Comparison of ENCODE assay signal across 8 cellular contexts in genomic region chr5:139574641-139575312, GRCh38. TPM values are rescaled to one million over a fixed set of nuclear protein-coding genes. Genes with fewer than 3 reads are reported as not detected.
DNase-seq lines count a peak whose midpoint lies in the region; ATAC-seq, FAIRE-seq and TF ChIP-seq lines count a peak whose summit lies in the region.

No MANE protein-coding gene starts in this region.

- peaks cover 24% of the 10 kb centered on the region for H4K20me1 ChIP-seq in endothelial cell of umbilical vein (replicated peaks; ENCODE audit: control insufficient read depth, extremely low read depth, insufficient read depth, low read length)

- no peak for DNase-seq in BJ (ENCODE audit: low read depth)
- DNase-seq in RPMI7951 (ENCODE audit: low read depth), result peak; percentile 14
- peak; percentile 58 for DNase-seq in endothelial cell of umbilical vein (ENCODE audit: low read depth, low spot score)
- no peak for DNase-seq in activated naive CD4-positive, alpha-beta T cell treated with Interleukin-2 at 50 U/mL for 16 hours

- POLR2A ChIA-PET in BJ (lab: Charles Lee), result no interaction called here
- POLR2A ChIA-PET in endothelial cell of umbilical vein (lab: Charles Lee), result interaction anchor here (0.7 kb wide), 1 partner anchor 14 kb away, joined by 3 read pairs; the partner anchor contains the start of gene UBE2D2

- H3K27me3 Mint-ChIP-seq in nephron (ENCODE audit: low read depth), result no peaks in the 10 kb centered on the region

- no peak overlapping the region for H3K9ac ChIP-seq in endothelial cell of umbilical vein (replicated peaks; ENCODE audit: extremely low read depth, insufficient read depth, low read length)

- ATAC-seq in GM18861 (IDR thresholded peaks at IDR 0.05; ENCODE audit: unreplicated experiment), result peak; percentile 42
- ATAC-seq in HG03159 (IDR thresholded peaks at IDR 0.05; ENCODE audit: unreplicated experiment), result no peak
- ATAC-seq in GM18858 (IDR thresholded peaks at IDR 0.05; ENCODE audit: unreplicated experiment), result no peak

- H2AFZ ChIP-seq in endothelial cell of umbilical vein (ENCODE audit: low read depth, low read length), result no peak overlapping the region

- H3K9me3 ChIP-seq in endothelial cell of umbilical vein (replicated peaks; ENCODE audit: control insufficient read depth, insufficient read depth, low read length), result no peaks in the 10 kb centered on the region

- no TSS peak for BruUV-seq in endothelial cell of umbilical vein (replicated peaks; lab: Mats Ljungman, UMichigan)

- H3K4me3 Mint-ChIP-seq in nephron, result no peak overlapping the region

- H3K4me3 ChIP-seq in BJ (ENCODE audit: low read depth, low read length), result no peak overlapping the region
- H3K4me3 ChIP-seq in endothelial cell of umbilical vein (replicated peaks in 1 of 3; ENCODE audit: insufficient read depth in 1 of 3, low read depth in 1 of 3, low read length in 3 of 3), result no peak overlapping the region

- H3K9me3 Mint-ChIP-seq in nephron, result no peaks in the 10 kb centered on the region

- TF ChIP-seq CTCF in BJ (IDR thresholded peaks at IDR 0.05; ENCODE audit: insufficient read depth, low read depth, low read length), result peak; percentile 75
- TF ChIP-seq CTCF in endothelial cell of umbilical vein (IDR thresholded peaks at IDR 0.05; ENCODE audit: extremely low read depth in 1 of 2, insufficient read depth in 1 of 2, low read depth in 1 of 2, low read length in 2 of 2), result peak; percentile 45 to 49
- TF ChIP-seq CTCF in nephron (IDR thresholded peaks at IDR 0.05; ENCODE audit: unreplicated experiment in 3 of 3), result peak; percentile 41 to 61 (median 61)

- peaks cover 16% of the 10 kb centered on the region for H3K36me3 Mint-ChIP-seq in nephron (ENCODE audit: low read depth)

- no peak for TF ChIP-seq POLR2A in endothelial cell of umbilical vein (IDR thresholded peaks at IDR 0.05; ENCODE audit: low read depth, low read length)

- peaks cover 95% of the 10 kb centered on the region for H3K79me2 ChIP-seq in endothelial cell of umbilical vein (ENCODE audit: control insufficient read depth, insufficient read depth, low read length)

- no peak overlapping the region for H3K27ac ChIP-seq in endothelial cell of umbilical vein (ENCODE audit: insufficient read depth, low read depth, low read length)

- H3K27ac Mint-ChIP-seq in nephron, result peak overlapping the region in 1 of 3 experiments; percentile 1

- no peak overlapping the region for H3K4me2 ChIP-seq in endothelial cell of umbilical vein (ENCODE audit: insufficient read depth, low read length)

- CTCF ChIA-PET in BJ (lab: Yijun Ruan, JAX), result interaction anchor here (0.6 to 2.6 kb wide), 13 partner anchors 9 to 119 kb away, joined by 3 to 17 read pairs (median 3); partner anchors contain the start of gene UBE2D2
- CTCF ChIA-PET in endothelial cell of umbilical vein (lab: Charles Lee), result interaction anchor here (0.6 to 3.7 kb wide), 27 partner anchors 9 to 194 kb away, joined by 3 to 57 read pairs (median 5); partner anchors contain the start of genes CXXC5 and UBE2D2

- H3K27me3 ChIP-seq in BJ (ENCODE audit: control insufficient read depth, insufficient read depth, low read length) (no peaks in the 10 kb centered on the region), endothelial cell of umbilical vein (ENCODE audit: control insufficient read depth in 2 of 2, insufficient read depth in 2 of 2, low read length in 2 of 2) (no peaks in the 10 kb centered on the region)

- H3K36me3 ChIP-seq in BJ (ENCODE audit: control insufficient read depth, insufficient read depth, low read length) (no peaks in the 10 kb centered on the region), endothelial cell of umbilical vein (ENCODE audit: control insufficient read depth in 2 of 2, extremely low read depth in 1 of 2, insufficient read depth in 2 of 2, low read length in 2 of 2) (no peaks in the 10 kb centered on the region)

- dilution Hi-C loops in endothelial cell of umbilical vein (cut with MboI; ENCODE audit: extremely low pct_ligation_motif_present, low sequenced_read_pairs), result loop anchor here (5.0 kb wide), 1 partner anchor 52 kb away; no protein-coding TSS in a partner anchor

- intact Hi-C loops in endothelial cell of umbilical vein (cut with micrococcal nuclease), result loop anchor here (2.0 kb wide), 1 partner anchor 58 kb away; no protein-coding TSS in a partner anchor

- H3K4me1 Mint-ChIP-seq in nephron, result peaks cover 41% of the 10 kb centered on the region

- no peaks in the 10 kb centered on the region for H3K9me1 ChIP-seq in endothelial cell of umbilical vein (replicated peaks; ENCODE audit: control insufficient read depth, extremely low read depth, insufficient read depth, low read length)

- H3K4me1 ChIP-seq in endothelial cell of umbilical vein (ENCODE audit: control insufficient read depth, extremely low read depth, insufficient read depth, low read length), result peaks cover 17% of the 10 kb centered on the region

- peak; percentile 71 for FAIRE-seq in endothelial cell of umbilical vein (lab: Jason Lieb, UNC)

TF ChIP-seq in endothelial cell of umbilical vein, 7 proteins besides CTCF, POLR2A, EP300 and RAD21:
- no peak for TF ChIP-seq MAX (IDR thresholded peaks at IDR 0.05; ENCODE audit: insufficient read depth, insufficient read length)
- no peak for TF ChIP-seq EZH2 (IDR thresholded peaks at IDR 0.05; ENCODE audit: borderline replicate concordance, low read depth, low read length, severe bottlenecking)

RNA-seq across cellular contexts. Expression of gene UBE2D2, which starts 13.6 kb away (rescaled TPM):
- polyA plus RNA-seq in BJ (2011; rRNA removed) (18.2 and 48.7 TPM in 2 replicates), endothelial cell of umbilical vein (45.0 and 50.6 TPM in 2 replicates)
- 16.1 and 18.4 TPM in 2 replicates for polyA minus RNA-seq in BJ (2011; rRNA and poly(A)+ RNA removed)
- total RNA-seq in RPMI7951 (2014; rRNA removed; shearing (Covaris generic)), result 75.7 and 83.7 TPM in 2 replicates
- total RNA-seq in endothelial cell of umbilical vein, result 156 and 172 TPM in 2 replicates
- polyA plus RNA-seq in endothelial cell of umbilical vein (2011; cell fraction: cytosol; rRNA removed), result 48.2 and 52.7 TPM in 2 replicates
- 26.6 and 30.5 TPM in 2 replicates for polyA plus RNA-seq in endothelial cell of umbilical vein (2011; cell fraction: nucleus; rRNA removed)
- polyA plus RNA-seq in endothelial cell of umbilical vein (2012), result 153 and 176 TPM in 2 replicates
- 36.8 and 41.5 TPM in 2 replicates for polyA minus RNA-seq in endothelial cell of umbilical vein
- 39.3 TPM for polyA minus RNA-seq in endothelial cell of umbilical vein (2011; cell fraction: cytosol; rRNA and poly(A)+ RNA removed)
- polyA minus RNA-seq in endothelial cell of umbilical vein (2011; cell fraction: nucleus; rRNA and poly(A)+ RNA removed), result 22.9 and 23.8 TPM in 2 replicates

Comparison
In these comparisons a context has a peak if more than half of its experiments do, and no peak if none do; other contexts are left out.
1. DNase-seq: peak in RPMI7951 (single experiment) and endothelial cell of umbilical vein (single experiment); none in BJ (single experiment) and activated naive CD4-positive, alpha-beta T cell treated with Interleukin-2 at 50 U/mL for 16 hours (single experiment).
2. Peak in every context shown above with its lines, with median percentiles within 50 percentile points of each other: CTCF ChIP-seq.